Comparison of ENCODE assay signal across 1 cellular context in genomic region chr7:2651336-2651735, GRCh38.
TF ChIP-seq lines count a peak whose summit lies in the region.

No MANE protein-coding gene starts in this region.

TF ChIP-seq in GM23338, 12 proteins besides CTCF, POLR2A, EP300 and RAD21 (continued from another document):
- TF ChIP-seq, protein P1, sequence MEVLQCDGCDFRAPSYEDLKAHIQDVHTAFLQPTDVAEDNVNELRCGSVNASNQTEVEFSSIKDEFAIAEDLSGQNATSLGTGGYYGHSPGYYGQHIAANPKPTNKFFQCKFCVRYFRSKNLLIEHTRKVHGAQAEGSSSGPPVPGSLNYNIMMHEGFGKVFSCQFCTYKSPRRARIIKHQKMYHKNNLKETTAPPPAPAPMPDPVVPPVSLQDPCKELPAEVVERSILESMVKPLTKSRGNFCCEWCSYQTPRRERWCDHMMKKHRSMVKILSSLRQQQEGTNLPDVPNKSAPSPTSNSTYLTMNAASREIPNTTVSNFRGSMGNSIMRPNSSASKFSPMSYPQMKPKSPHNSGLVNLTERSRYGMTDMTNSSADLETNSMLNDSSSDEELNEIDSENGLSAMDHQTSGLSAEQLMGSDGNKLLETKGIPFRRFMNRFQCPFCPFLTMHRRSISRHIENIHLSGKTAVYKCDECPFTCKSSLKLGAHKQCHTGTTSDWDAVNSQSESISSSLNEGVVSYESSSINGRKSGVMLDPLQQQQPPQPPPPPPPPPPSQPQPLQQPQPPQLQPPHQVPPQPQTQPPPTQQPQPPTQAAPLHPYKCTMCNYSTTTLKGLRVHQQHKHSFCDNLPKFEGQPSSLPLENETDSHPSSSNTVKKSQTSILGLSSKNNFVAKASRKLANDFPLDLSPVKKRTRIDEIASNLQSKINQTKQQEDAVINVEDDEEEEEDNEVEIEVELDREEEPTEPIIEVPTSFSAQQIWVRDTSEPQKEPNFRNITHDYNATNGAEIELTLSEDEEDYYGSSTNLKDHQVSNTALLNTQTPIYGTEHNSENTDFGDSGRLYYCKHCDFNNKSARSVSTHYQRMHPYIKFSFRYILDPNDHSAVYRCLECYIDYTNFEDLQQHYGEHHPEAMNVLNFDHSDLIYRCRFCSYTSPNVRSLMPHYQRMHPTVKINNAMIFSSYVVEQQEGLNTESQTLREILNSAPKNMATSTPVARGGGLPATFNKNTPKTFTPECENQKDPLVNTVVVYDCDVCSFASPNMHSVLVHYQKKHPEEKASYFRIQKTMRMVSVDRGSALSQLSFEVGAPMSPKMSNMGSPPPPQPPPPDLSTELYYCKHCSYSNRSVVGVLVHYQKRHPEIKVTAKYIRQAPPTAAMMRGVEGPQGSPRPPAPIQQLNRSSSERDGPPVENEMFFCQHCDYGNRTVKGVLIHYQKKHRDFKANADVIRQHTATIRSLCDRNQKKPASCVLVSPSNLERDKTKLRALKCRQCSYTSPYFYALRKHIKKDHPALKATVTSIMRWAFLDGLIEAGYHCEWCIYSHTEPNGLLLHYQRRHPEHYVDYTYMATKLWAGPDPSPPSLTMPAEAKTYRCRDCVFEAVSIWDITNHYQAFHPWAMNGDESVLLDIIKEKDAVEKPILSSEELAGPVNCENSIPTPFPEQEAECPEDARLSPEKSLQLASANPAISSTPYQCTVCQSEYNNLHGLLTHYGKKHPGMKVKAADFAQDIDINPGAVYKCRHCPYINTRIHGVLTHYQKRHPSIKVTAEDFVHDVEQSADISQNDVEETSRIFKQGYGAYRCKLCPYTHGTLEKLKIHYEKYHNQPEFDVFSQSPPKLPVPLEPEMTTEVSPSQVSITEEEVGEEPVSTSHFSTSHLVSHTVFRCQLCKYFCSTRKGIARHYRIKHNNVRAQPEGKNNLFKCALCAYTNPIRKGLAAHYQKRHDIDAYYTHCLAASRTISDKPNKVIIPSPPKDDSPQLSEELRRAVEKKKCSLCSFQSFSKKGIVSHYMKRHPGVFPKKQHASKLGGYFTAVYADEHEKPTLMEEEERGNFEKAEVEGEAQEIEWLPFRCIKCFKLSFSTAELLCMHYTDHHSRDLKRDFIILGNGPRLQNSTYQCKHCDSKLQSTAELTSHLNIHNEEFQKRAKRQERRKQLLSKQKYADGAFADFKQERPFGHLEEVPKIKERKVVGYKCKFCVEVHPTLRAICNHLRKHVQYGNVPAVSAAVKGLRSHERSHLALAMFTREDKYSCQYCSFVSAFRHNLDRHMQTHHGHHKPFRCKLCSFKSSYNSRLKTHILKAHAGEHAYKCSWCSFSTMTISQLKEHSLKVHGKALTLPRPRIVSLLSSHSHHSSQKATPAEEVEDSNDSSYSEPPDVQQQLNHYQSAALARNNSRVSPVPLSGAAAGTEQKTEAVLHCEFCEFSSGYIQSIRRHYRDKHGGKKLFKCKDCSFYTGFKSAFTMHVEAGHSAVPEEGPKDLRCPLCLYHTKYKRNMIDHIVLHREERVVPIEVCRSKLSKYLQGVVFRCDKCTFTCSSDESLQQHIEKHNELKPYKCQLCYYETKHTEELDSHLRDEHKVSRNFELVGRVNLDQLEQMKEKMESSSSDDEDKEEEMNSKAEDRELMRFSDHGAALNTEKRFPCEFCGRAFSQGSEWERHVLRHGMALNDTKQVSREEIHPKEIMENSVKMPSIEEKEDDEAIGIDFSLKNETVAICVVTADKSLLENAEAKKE (CRISPR knock-in tag; IDR thresholded peaks at IDR 0.05) = no peak
- TF ChIP-seq ZNF331 (CRISPR knock-in tag; IDR thresholded peaks at IDR 0.05; ENCODE audit: low read depth) (no peak), ZNF114 (CRISPR knock-in tag; IDR thresholded peaks at IDR 0.05) (no peak), CREB1 (CRISPR knock-in tag; IDR thresholded peaks at IDR 0.05; ENCODE audit: low read depth) (no peak), NANOG (IDR thresholded peaks at IDR 0.05; ENCODE audit: borderline replicate concordance) (no peak)
- TF ChIP-seq, protein P2, sequence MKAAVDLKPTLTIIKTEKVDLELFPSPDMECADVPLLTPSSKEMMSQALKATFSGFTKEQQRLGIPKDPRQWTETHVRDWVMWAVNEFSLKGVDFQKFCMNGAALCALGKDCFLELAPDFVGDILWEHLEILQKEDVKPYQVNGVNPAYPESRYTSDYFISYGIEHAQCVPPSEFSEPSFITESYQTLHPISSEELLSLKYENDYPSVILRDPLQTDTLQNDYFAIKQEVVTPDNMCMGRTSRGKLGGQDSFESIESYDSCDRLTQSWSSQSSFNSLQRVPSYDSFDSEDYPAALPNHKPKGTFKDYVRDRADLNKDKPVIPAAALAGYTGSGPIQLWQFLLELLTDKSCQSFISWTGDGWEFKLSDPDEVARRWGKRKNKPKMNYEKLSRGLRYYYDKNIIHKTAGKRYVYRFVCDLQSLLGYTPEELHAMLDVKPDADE (IDR thresholded peaks at IDR 0.05) = no peak
